ENCODE assay signal across 23 cellular contexts in genomic region chr12:103257763-103258162, GRCh38.
"Had no signal": no experiment of that assay in that cellular context is flagged by ENCODE, and none has a peak within 500 bp of the region (broad histone marks: within the 10 kb centered on the region; RNA-seq: fewer than 3 reads in every experiment).

No MANE protein-coding gene starts in this region.

- H3K4me3 ChIP-seq: colonic mucosa, esophagus squamous epithelium, gastroesophageal sphincter, heart left ventricle, hepatocyte, left lung, lower lobe of right lung had no signal

- H3K4me1 ChIP-seq: colonic mucosa, esophagus squamous epithelium, gastroesophageal sphincter, heart left ventricle, left lung, lower lobe of right lung had no signal

- H2AFZ ChIP-seq: hepatocyte had no signal

- H3K27me3 ChIP-seq: colonic mucosa, esophagus squamous epithelium, gastroesophageal sphincter, heart left ventricle, hepatocyte, left lung had no signal

- H3K79me2 ChIP-seq: hepatocyte had no signal

- ATAC-seq: effector memory CD8-positive, alpha-beta T cell; esophagus mucosa; gastroesophageal sphincter; heart left ventricle; left cardiac atrium; left lung; left ventricle myocardium superior; lower lobe of right lung; naive thymus-derived CD4-positive, alpha-beta T cell had no signal

- H3K4me2 ChIP-seq: hepatocyte had no signal

- H3K9me3 ChIP-seq: colonic mucosa, gastroesophageal sphincter, lower lobe of right lung had no signal

- H3K27ac ChIP-seq: colonic mucosa, epithelial cell of prostate, esophagus squamous epithelium, gastroesophageal sphincter, heart left ventricle, hepatocyte, left lung, lower lobe of right lung had no signal

- DNase-seq: colonic mucosa; cortex of kidney; effector CD8-positive, alpha-beta T cell; effector memory CD8-positive, alpha-beta T cell; endodermal cell; erythroblast; esophagus squamous epithelium; foreskin fibroblast; foreskin melanocyte; heart left ventricle; hypothalamus; immature natural killer cell; islet precursor cell; left cardiac atrium; left lung; left ventricle myocardium superior; lower lobe of right lung; mesenchymal stem cell; naive thymus-derived CD4-positive, alpha-beta T cell had no signal

- H3K36me3 ChIP-seq: colonic mucosa, esophagus squamous epithelium, gastroesophageal sphincter, heart left ventricle, left lung, lower lobe of right lung had no signal
